21 cellular contexts compared by ENCODE assay signal in the genomic region with DNA sequence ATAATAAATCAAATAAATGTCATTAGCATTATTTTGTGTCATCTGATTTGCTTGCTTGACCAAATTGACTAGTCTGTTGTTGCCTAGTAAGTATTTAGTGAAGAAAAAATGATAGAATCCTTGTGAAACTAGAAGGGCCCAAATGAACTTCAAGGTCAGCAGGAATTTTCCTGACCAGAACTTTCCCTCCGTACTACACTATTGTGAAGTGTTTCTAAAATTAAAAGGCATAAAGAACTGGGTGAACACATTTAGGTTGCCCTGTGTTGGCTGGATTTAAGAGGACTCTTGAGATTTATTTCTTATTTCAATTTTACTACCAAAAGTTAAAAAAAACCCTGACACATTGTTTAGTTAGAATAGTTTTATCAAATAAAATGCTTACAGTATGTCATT.
"Had no signal": no experiment of that assay in that cellular context is flagged by ENCODE, and none has a peak within 500 bp of the region (broad histone marks: within the 10 kb centered on the region; RNA-seq: fewer than 3 reads in every experiment).

No MANE protein-coding gene starts in this region.

- H3K27me3 ChIP-seq: MG63 had no signal

- H3K36me3 ChIP-seq: MG63, SJCRH30 had no signal

- DNase-seq: Karpas-422, KBM-7, MG63, NCI-H1092, NCI-H1105 treated with DMSO at 0.1 percent for 48 hours, NCI-H1417 treated with DMSO at 0.1 percent for 48 hours, NCI-H146, NCI-H1694 treated with DMSO at 0.1 percent for 48 hours, NCI-H1930, NCI-H2081, NCI-H2107, NCI-H226, NCI-H446, NCI-H510A, NCI-H524 treated with DMSO at 0.1 percent for 48 hours, NCI-H69, NCI-H774, RPMI8226, SHP77 treated with DMSO at 0.1 percent for 48 hours, SJCRH30, SW 1271 had no signal

- H3K4me3 ChIP-seq: MG63, SJCRH30 had no signal

- H3K4me1 ChIP-seq: SJCRH30 had no signal

- H3K9me3 ChIP-seq: MG63, SJCRH30 had no signal

- H3K27ac ChIP-seq: SJCRH30 had no signal
